In genomic region chr5:157506981-157507780, GRCh38 we compare ENCODE assay signal across 14 cellular contexts. TPM values are rescaled to one million over a fixed set of nuclear protein-coding genes. Genes with fewer than 3 reads are reported as not detected.
DNase-seq lines count a peak whose midpoint lies in the region; ATAC-seq and TF ChIP-seq lines count a peak whose summit lies in the region.
"Had no signal": no experiment of that assay in that cellular context is flagged by ENCODE, and none has a peak within 500 bp of the region (broad histone marks: within the 10 kb centered on the region; RNA-seq: fewer than 3 reads in every experiment).

No MANE protein-coding gene starts in this region.

- peaks cover 48% of the 10 kb centered on the region for H3K4me1 Mint-ChIP-seq in HFFc6 (ENCODE audit: low read depth)

- H3K27me3 Mint-ChIP-seq in HFFc6 (ENCODE audit: insufficient read depth): no peaks in the 10 kb centered on the region; the same call in none of the 2 replicates

- TF ChIP-seq CTCF in HFFc6 (IDR thresholded peaks at IDR 0.05) (no peak), RWPE2 (IDR thresholded peaks at IDR 0.05; ENCODE audit: poor library complexity, severe bottlenecking) (no peak), fibroblast of villous mesenchyme (IDR thresholded peaks at IDR 0.05; ENCODE audit: insufficient read depth, low read depth, low read length) (no peak)

- H3K4me3 ChIP-seq in RWPE2 (ENCODE audit: severe bottlenecking): no peak overlapping the region
- H3K4me3 ChIP-seq in fibroblast of villous mesenchyme (ENCODE audit: low read depth, low read length): no peak overlapping the region
- H3K4me3 ChIP-seq in effector memory CD4-positive, alpha-beta T cell (ENCODE audit: insufficient read depth, low read depth, low read length, poor library complexity, severe bottlenecking): no peak overlapping the region
- H3K4me3 ChIP-seq: cardiac muscle cell had no signal

- peak overlapping the region; percentile 30 for H3K27ac Mint-ChIP-seq in HFFc6
- H3K27ac Mint-ChIP-seq: stimulated activated naive CD8-positive, alpha-beta T cell treated with anti-CD3 and anti-CD28 coated beads, Interleukin-15, amount 100 ng/mL, for 72 hours had no signal

- H3K9me3 Mint-ChIP-seq in HFFc6: no peaks in the 10 kb centered on the region
- H3K9me3 Mint-ChIP-seq: stimulated activated naive CD8-positive, alpha-beta T cell treated with anti-CD3 and anti-CD28 coated beads, Interleukin-15, amount 100 ng/mL, for 72 hours had no signal

- peak overlapping the region; percentile 30 for H3K27ac ChIP-seq in RWPE2 (ENCODE audit: poor library complexity, severe bottlenecking)
- H3K27ac ChIP-seq in effector memory CD4-positive, alpha-beta T cell (ENCODE audit: insufficient read depth, low read length, poor library complexity, severe bottlenecking): no peak overlapping the region
- H3K27ac ChIP-seq: cardiac muscle cell had no signal

- peaks cover 49% of the 10 kb centered on the region for H3K36me3 Mint-ChIP-seq in HFFc6 (ENCODE audit: low read depth)

- no peaks in the 10 kb centered on the region for H3K27me3 ChIP-seq in RWPE2 (ENCODE audit: insufficient read depth, poor library complexity, severe bottlenecking)
- H3K27me3 ChIP-seq in effector memory CD4-positive, alpha-beta T cell (replicated peaks; ENCODE audit: control insufficient read depth, insufficient read depth, low read length, poor library complexity, severe bottlenecking): no peaks in the 10 kb centered on the region
- H3K27me3 ChIP-seq: cardiac muscle cell had no signal

- no peaks in the 10 kb centered on the region for H3K9me3 ChIP-seq in RWPE2 (ENCODE audit: severe bottlenecking)
- H3K9me3 ChIP-seq in effector memory CD4-positive, alpha-beta T cell (ENCODE audit: control insufficient read depth, low read length): no peaks in the 10 kb centered on the region

- peak; percentile 76 for ATAC-seq in RWPE2 (ENCODE audit: low read depth)
- ATAC-seq: esophagus mucosa; stimulated activated naive CD8-positive, alpha-beta T cell treated with anti-CD3 and anti-CD28 coated beads, Interleukin-15, amount 100 ng/mL, for 72 hours had no signal

- no peak for DNase-seq in HFFc6
- DNase-seq in RWPE2 (ENCODE audit: low spot score): no peak
- DNase-seq in fibroblast of villous mesenchyme (ENCODE audit: low read depth): peak; percentile 64
- DNase-seq in renal cortical epithelial cell (ENCODE audit: low read depth): peak; percentile 60
- no peak for DNase-seq in effector memory CD4-positive, alpha-beta T cell
- no peak for DNase-seq in NCI-H146 treated with DMSO at 0.1 percent for 48 hours (lab: John Stamatoyannopoulos, UW; ENCODE audit: unreplicated experiment)
- DNase-seq in epidermal melanocyte (ENCODE audit: insufficient read length, low spot score): no peak
- DNase-seq: activated T-cell treated with anti-CD3 and anti-CD28 coated beads for 4 hours; KBM-7; NCI-H2171; stimulated activated CD4-positive, alpha-beta T cell treated with anti-CD3 and anti-CD28 coated beads, Interleukin-2, amount 100 ng/mL, for 48 hours; stimulated activated naive CD8-positive, alpha-beta T cell treated with anti-CD3 and anti-CD28 coated beads, Interleukin-15, amount 100 ng/mL, for 72 hours had no signal

- no peaks in the 10 kb centered on the region for H3K36me3 ChIP-seq in RWPE2 (ENCODE audit: low read depth)
- peaks cover 47% of the 10 kb centered on the region for H3K36me3 ChIP-seq in effector memory CD4-positive, alpha-beta T cell (ENCODE audit: control insufficient read depth, insufficient read depth, low read length)
- H3K36me3 ChIP-seq: cardiac muscle cell had no signal

- H3K4me1 ChIP-seq in RWPE2 (ENCODE audit: insufficient read depth, poor library complexity, severe bottlenecking): peaks cover 27% of the 10 kb centered on the region
- H3K4me1 ChIP-seq in effector memory CD4-positive, alpha-beta T cell (ENCODE audit: control insufficient read depth, insufficient read depth, low read length, poor library complexity, severe bottlenecking): no peaks in the 10 kb centered on the region

- no peak overlapping the region for H3K4me3 Mint-ChIP-seq in HFFc6
- H3K4me3 Mint-ChIP-seq: stimulated activated naive CD8-positive, alpha-beta T cell treated with anti-CD3 and anti-CD28 coated beads, Interleukin-15, amount 100 ng/mL, for 72 hours had no signal

RNA-seq across cellular contexts. Expression of gene NIPAL4, which starts 47.2 kb away (rescaled TPM):
- under 1 TPM; 0.14 to 0.38 (median 0.22) TPM for total RNA-seq in HFFc6 (2021; fragmentation: NEBNext Ultra II Directional; extraction: Animal tissue kit (Norgen Biotek cat#: 25700))
- total RNA-seq in fibroblast of villous mesenchyme (1.7 and 2.3 TPM in 2 replicates), renal cortical epithelial cell (1.1 and 2.6 TPM in 2 replicates)

Comparison
In these comparisons a context has a peak if more than half of its experiments do, and no peak if none do; other contexts are left out.
1. DNase-seq: peak in fibroblast of villous mesenchyme (single experiment) and renal cortical epithelial cell (single experiment); none in HFFc6 (single experiment), RWPE2 (single experiment), effector memory CD4-positive, alpha-beta T cell (0 of 3), NCI-H146 treated with DMSO at 0.1 percent for 48 hours (single experiment) and epidermal melanocyte (single experiment).